14 cellular contexts compared by ENCODE assay signal in the genomic region with DNA sequence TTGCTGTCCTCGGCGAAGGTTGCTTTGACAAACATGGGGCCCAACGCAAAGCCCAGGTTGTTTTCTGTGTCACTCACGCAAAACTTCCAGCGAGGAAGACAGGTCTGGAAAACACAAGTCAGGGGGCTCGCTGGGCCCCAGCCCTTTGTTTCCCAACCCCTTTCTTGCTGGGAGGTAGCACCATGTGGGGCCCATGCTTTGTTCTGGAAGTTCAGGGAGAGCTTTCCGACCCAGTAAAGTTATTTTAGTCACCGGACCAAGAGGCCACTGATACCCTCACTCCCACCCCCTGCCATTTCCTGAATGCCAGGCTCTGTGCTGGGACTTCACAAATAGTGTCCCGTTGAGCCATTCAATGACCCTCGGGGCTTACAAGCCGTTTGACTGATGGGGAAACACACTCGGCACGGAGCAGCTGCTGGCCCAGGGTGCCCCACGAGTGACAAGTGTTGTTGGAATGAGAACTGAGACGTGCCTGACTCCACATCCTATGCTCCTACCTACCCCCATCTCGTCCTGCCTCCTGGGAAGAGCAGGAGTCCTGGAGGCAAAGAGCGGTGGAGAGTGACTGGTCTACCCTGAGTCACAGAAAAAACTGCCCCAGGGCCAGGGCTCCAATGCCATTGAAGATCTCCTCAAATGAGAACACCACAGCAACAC. TPM values are rescaled to one million over a fixed set of nuclear protein-coding genes. Genes with fewer than 3 reads are reported as not detected.
A peak's percentile ranks its signal among the peaks of the same experiment; 100 is the strongest.
DNase-seq lines count a peak whose midpoint lies in the region; ATAC-seq and TF ChIP-seq lines count a peak whose summit lies in the region.
"Had no signal": no experiment of that assay in that cellular context is flagged by ENCODE, and none has a peak within 500 bp of the region (broad histone marks: within the 10 kb centered on the region; RNA-seq: fewer than 3 reads in every experiment).

No MANE protein-coding gene starts in this region.

- H3K4me1 ChIP-seq in heart left ventricle = peaks cover 0 to 33% (median 8%) of the 10 kb centered on the region in 12 donors
- H3K4me1 ChIP-seq in thoracic aorta (ENCODE audit: control insufficient read depth in 1 of 2, low read depth in 2 of 2) = peaks cover 6 to 25% of the 10 kb centered on the region in 2 donors

- peak overlapping the region in 11 of 12 donors; percentile 44 to 73 (median 55) for H3K27ac ChIP-seq in heart left ventricle
- peak overlapping the region; percentile 10 to 64 for H3K27ac ChIP-seq in thoracic aorta

- DNase-seq in heart left ventricle (no peak), Right ventricle myocardium superior (no peak), amniotic stem cell (lab: John Stamatoyannopoulos, UW) (peak; percentile 89), hepatic stellate cell (ENCODE audit: low spot score) (peak; percentile 57), thoracic aorta (ENCODE audit: low spot score) (no peak), HuH-7.5 (ENCODE audit: low spot score) (no peak)
- no peak for DNase-seq in activated CD8-positive, alpha-beta memory T cell treated with anti-CD3 and anti-CD28 coated beads for 24 hours
- DNase-seq: ACHN; activated CD8-positive, alpha-beta memory T cell treated with anti-CD3 and anti-CD28 coated beads, Interleukin-2, amount 10 ng/mL, durations not matched to agents 7 days and 5 days; activated naive CD8-positive, alpha-beta T cell treated with anti-CD3 and anti-CD28 coated beads, Interleukin-2, amount 10 ng/mL, durations not matched to agents 7 days and 5 days; effector CD8-positive, alpha-beta T cell; NCI-H345 had no signal

- intact Hi-C loops in heart left ventricle (cut with DNase I) (loop anchor here in 6 of 10 donors (5.0 to 10.0 kb wide), 3 partner anchors 119 to 427 kb away; partner anchors contain the start of gene RAP1GAP (in 1 of the 6)), Right ventricle myocardium superior (cut with DNase I) (no loop called here)

- peaks cover 0 to 99% (median 91%) of the 10 kb centered on the region in 9 donors for H3K36me3 ChIP-seq in heart left ventricle
- H3K36me3 ChIP-seq in thoracic aorta = peaks cover 48% of the 10 kb centered on the region

- H3K4me3 ChIP-seq in heart left ventricle = no peak overlapping the region
- H3K4me3 ChIP-seq in thoracic aorta = no peak overlapping the region

- H3K27me3 ChIP-seq in heart left ventricle = no peaks in the 10 kb centered on the region
- no peaks in the 10 kb centered on the region for H3K27me3 ChIP-seq in thoracic aorta (replicated peaks; ENCODE audit: insufficient read depth)

- ATAC-seq in heart left ventricle = no peak
- ATAC-seq in Right ventricle myocardium superior (ENCODE audit: poor library complexity) = no peak
- no peak for ATAC-seq in thoracic aorta (ENCODE audit: insufficient number of reproducible peaks, low FRiP score, low read depth)
- no peak for ATAC-seq in HG03196 (IDR thresholded peaks at IDR 0.05; ENCODE audit: unreplicated experiment)
- ATAC-seq: left lobe of liver had no signal

- TF ChIP-seq CTCF in heart left ventricle (IDR thresholded peaks at IDR 0.05) (no peak), thoracic aorta (IDR thresholded peaks at IDR 0.05) (no peak)

- H3K9me3 ChIP-seq in heart left ventricle (no peaks in the 10 kb centered on the region), thoracic aorta (no peaks in the 10 kb centered on the region)

- TF ChIP-seq POLR2A in heart left ventricle (IDR thresholded peaks at IDR 0.05) = no peak

- WGBS in heart left ventricle, 4 donors = 79 to 82% (median 81%) methylated on average over 17 of the region's 17 CpGs

RNA-seq across cellular contexts. Expression of gene ECE1, which starts 52.0 kb away (rescaled TPM):
- 100 to 1,000 TPM in 1 of 9 donors, 10 to 100 TPM in 8; 37.3 to 140 (median 59.4) TPM for total RNA-seq in heart left ventricle
- polyA plus RNA-seq in heart left ventricle = 10 to 100 TPM; 38.4 to 61.3 TPM
- 45.3 TPM for total RNA-seq in Right ventricle myocardium superior
- 100 to 1,000 TPM; 103 to 124 TPM for total RNA-seq in thoracic aorta

Comparison
In these comparisons a context has a peak if more than half of its experiments do, and no peak if none do; other contexts are left out.
1. DNase-seq: peak in amniotic stem cell (single experiment) and hepatic stellate cell (single experiment); none in heart left ventricle (0 of 5), Right ventricle myocardium superior (single experiment), thoracic aorta (single experiment), activated CD8-positive, alpha-beta memory T cell treated with anti-CD3 and anti-CD28 coated beads for 24 hours (single experiment) and HuH-7.5 (single experiment).